ENCODE assay signal across 17 cellular contexts in genomic region chr4:2285665-2286381, GRCh38. TPM values are rescaled to one million over a fixed set of nuclear protein-coding genes. Genes with fewer than 3 reads are reported as not detected.
DNase-seq lines count a peak whose midpoint lies in the region; ATAC-seq, FAIRE-seq and TF ChIP-seq lines count a peak whose summit lies in the region.
"Had no signal": no experiment of that assay in that cellular context is flagged by ENCODE, and none has a peak within 500 bp of the region (broad histone marks: within the 10 kb centered on the region; RNA-seq: fewer than 3 reads in every experiment).

No MANE protein-coding gene starts in this region.

- H4K20me1 ChIP-seq in HepG2 (ENCODE audit: insufficient read depth, low read length) = no peaks in the 10 kb centered on the region

- H3K4me1 ChIP-seq in right lobe of liver = no peaks in the 10 kb centered on the region
- H3K4me1 ChIP-seq in HepG2 (ENCODE audit: insufficient read depth, low read length) = no peaks in the 10 kb centered on the region
- H3K4me1 ChIP-seq in aorta (ENCODE audit: control insufficient read depth in 1 of 2, insufficient read depth in 2 of 2, low read length in 2 of 2) = no peaks in the 10 kb centered on the region
- H3K4me1 ChIP-seq: breast epithelium had no signal

- CTCF ChIA-PET in HepG2 (lab: Yijun Ruan, JAX; ENCODE audit: low intra/inter-chr PET ratio, low total read pairs) = no interaction called here

- DNase-seq in right lobe of liver (peak; percentile 16 to 44 (median 41)), HepG2 (ENCODE audit: low spot score) (no peak), myocyte (ENCODE audit: low read depth) (peak; percentile 45), aorta (peak; percentile 47 to 72), DMS53 treated with DMSO at 0.1 percent for 48 hours (lab: John Stamatoyannopoulos, UW; ENCODE audit: unreplicated experiment) (no peak), DMS 273 treated with DMSO at 0.1 percent for 48 hours (lab: John Stamatoyannopoulos, UW) (no peak)
- no peak for DNase-seq in central memory CD8-positive, alpha-beta T cell (ENCODE audit: low spot score in 2 of 2)
- DNase-seq: activated CD4-positive, alpha-beta T cell treated with anti-CD3 and anti-CD28 coated beads, Interleukin-2, amount 50 U/mL, for 1 hour; AML-193; DMS79; NK-92 treated with Interleukin-12 subunit alpha and Interleukin-12 subunit beta, amount 100 ng/mL, for 24 hours; SIG-M5; stimulated activated naive B cell treated with anti-CD40 and anti-IgM and Interleukin-4, amounts not matched to agents 10 μg/mL and 1 μg/mL and 100 μg/mL, for 72 hours had no signal

- no peak for TF ChIP-seq CTCF in right lobe of liver (IDR thresholded peaks at IDR 0.05)
- no peak for TF ChIP-seq CTCF in HepG2 (CRISPR knock-in tag; IDR thresholded peaks at IDR 0.05)

- no peak overlapping the region for H3K4me2 ChIP-seq in HepG2 (ENCODE audit: low read depth, low read length)

- in situ Hi-C loops in HepG2 (cut with HindIII; ENCODE audit: extremely low pct_ligation_motif_present, low pct_unique_long_range_greater_than_20kb) = no loop called here

- no peaks in the 10 kb centered on the region for H3K36me3 ChIP-seq in right lobe of liver
- no peaks in the 10 kb centered on the region for H3K36me3 ChIP-seq in HepG2 (replicated peaks in 1 of 2; ENCODE audit: control insufficient read depth in 1 of 2, insufficient read depth in 2 of 2, low read length in 2 of 2)
- no peaks in the 10 kb centered on the region for H3K36me3 ChIP-seq in aorta (ENCODE audit: control insufficient read depth in 1 of 2, insufficient read depth in 2 of 2, low read length in 1 of 2)
- H3K36me3 ChIP-seq: breast epithelium had no signal

- FAIRE-seq in HepG2 (lab: Jason Lieb, UNC) = no peak
- FAIRE-seq: urothelium cell line had no signal

- H3K36me3 Mint-ChIP-seq in central memory CD8-positive, alpha-beta T cell (ENCODE audit: insufficient read depth) = peaks cover 31% of the 10 kb centered on the region
- H3K36me3 Mint-ChIP-seq: stimulated activated naive B cell treated with anti-CD40 and anti-IgM and Interleukin-4, amounts not matched to agents 10 μg/mL and 1 μg/mL and 100 μg/mL, for 72 hours had no signal

- no peaks in the 10 kb centered on the region for H3K79me2 ChIP-seq in HepG2 (ENCODE audit: insufficient read depth, low read length)

- H3K9me3 ChIP-seq in right lobe of liver (no peaks in the 10 kb centered on the region), HepG2 (ENCODE audit: low read length) (no peaks in the 10 kb centered on the region), aorta (ENCODE audit: control insufficient read depth, low read length) (no peaks in the 10 kb centered on the region)
- H3K9me3 ChIP-seq: breast epithelium had no signal

- TF ChIP-seq RAD21 in HepG2 (CRISPR knock-in tag; IDR thresholded peaks at IDR 0.05) = no peak

- no peaks in the 10 kb centered on the region for H3K27me3 Mint-ChIP-seq in central memory CD8-positive, alpha-beta T cell

- no peak overlapping the region for H3K4me3 Mint-ChIP-seq in central memory CD8-positive, alpha-beta T cell
- H3K4me3 Mint-ChIP-seq: stimulated activated naive B cell treated with anti-CD40 and anti-IgM and Interleukin-4, amounts not matched to agents 10 μg/mL and 1 μg/mL and 100 μg/mL, for 72 hours had no signal

- no peak overlapping the region for H2AFZ ChIP-seq in HepG2 (ENCODE audit: low read length)

- H3K9ac ChIP-seq in HepG2 (ENCODE audit: insufficient read depth, low read depth, low read length) = no peak overlapping the region

- H3K27ac Mint-ChIP-seq in central memory CD8-positive, alpha-beta T cell (ENCODE audit: low read depth) = peak overlapping the region; percentile 99
- H3K27ac Mint-ChIP-seq: stimulated activated naive B cell treated with anti-CD40 and anti-IgM and Interleukin-4, amounts not matched to agents 10 μg/mL and 1 μg/mL and 100 μg/mL, for 72 hours had no signal

- TF ChIP-seq POLR2A in right lobe of liver (IDR thresholded peaks at IDR 0.05) (no peak), HepG2 (IDR thresholded peaks at IDR 0.05; ENCODE audit: insufficient read depth in 1 of 2, low read depth in 2 of 2, low read length in 2 of 2) (no peak)

- intact Hi-C loops in right lobe of liver (cut with DNase I) (no loop called here), HepG2 (cut with micrococcal nuclease; ENCODE audit: unreplicated experiment) (no loop called here), aorta (cut with DNase I) (no loop called here)

- POLR2A ChIA-PET in HepG2 (lab: Yijun Ruan, JAX) = no interaction called here

- TF ChIP-seq EP300 in HepG2 (IDR thresholded peaks at IDR 0.05; ENCODE audit: low read depth in 2 of 2, low read length in 2 of 2) = no peak
- TF ChIP-seq EP300 in HepG2 (CRISPR knock-in tag; IDR thresholded peaks at IDR 0.05; ENCODE audit: borderline replicate concordance) = no peak

- H3K27me3 ChIP-seq in right lobe of liver = no peaks in the 10 kb centered on the region
- peaks cover 4 to 39% of the 10 kb centered on the region in 2 experiments; a peak in 4 of 5 replicates for H3K27me3 ChIP-seq in HepG2 (ENCODE audit: control insufficient read depth in 1 of 2, insufficient read depth in 2 of 2, low read length in 2 of 2)
- H3K27me3 ChIP-seq in aorta (ENCODE audit: control insufficient read depth in 1 of 2, insufficient read depth in 2 of 2, low read length in 1 of 2) = no peaks in the 10 kb centered on the region
- H3K27me3 ChIP-seq: breast epithelium had no signal

- no TSS peak for BruUV-seq in HepG2 (replicated peaks; lab: Mats Ljungman, UMichigan)

- H3K9me3 Mint-ChIP-seq in central memory CD8-positive, alpha-beta T cell = no peaks in the 10 kb centered on the region

- ATAC-seq in right lobe of liver (no peak), HepG2 (no peak), aorta (ENCODE audit: low FRiP score) (no peak), GM18907 (IDR thresholded peaks at IDR 0.05; ENCODE audit: unreplicated experiment) (no peak)
- ATAC-seq in central memory CD8-positive, alpha-beta T cell (replicated peaks; ENCODE audit: extremely low read depth, poor library complexity, severe bottlenecking) = no peak
- ATAC-seq: stimulated activated naive B cell treated with anti-CD40 and anti-IgM and Interleukin-4, amounts not matched to agents 10 μg/mL and 1 μg/mL and 100 μg/mL, for 72 hours had no signal

- H3K4me3 ChIP-seq in right lobe of liver (no peak overlapping the region), HepG2 (replicated peaks in 1 of 3; ENCODE audit: insufficient read depth in 1 of 3, low read depth in 2 of 3, low read length in 3 of 3) (no peak overlapping the region), aorta (ENCODE audit: low read length in 2 of 2) (no peak overlapping the region)
- H3K4me3 ChIP-seq: breast epithelium, skin epidermis had no signal

- H3K27ac ChIP-seq in right lobe of liver = no peak overlapping the region
- no peak overlapping the region for H3K27ac ChIP-seq in HepG2 (ENCODE audit: extremely low read length, insufficient read depth, low read length)
- H3K27ac ChIP-seq in aorta (ENCODE audit: low read depth in 1 of 2, low read length in 2 of 2) = no peak overlapping the region
- H3K27ac ChIP-seq: breast epithelium had no signal

- 62% methylated on average over 6 of the region's 26 CpGs for WGBS in right lobe of liver (ENCODE audit: insufficient coverage, low coverage, low lambda C conversion rate, missing lambda C conversion rate)
- 21% methylated on average over 14 of the region's 26 CpGs for WGBS in HepG2 (ENCODE audit: low lambda C conversion rate)
- 84 to 85% methylated on average over 26 of the region's 26 CpGs for WGBS in aorta, 2 donors

- peaks cover 33% of the 10 kb centered on the region for H3K4me1 Mint-ChIP-seq in central memory CD8-positive, alpha-beta T cell

RNA-seq across cellular contexts. Expression of gene MXD4, which starts 23.9 kb away (rescaled TPM):
- total RNA-seq in right lobe of liver (10 to 100 TPM; 17.8 to 23.0 (median 19.7) TPM), HepG2 (2016; rRNA removed; fragmentation: Illumina TruSeq; extraction: Trizol) (19.6 and 31.3 TPM in 2 replicates), myocyte (39.3 and 56.4 TPM in 2 replicates), aorta (10 to 100 TPM; 45.7 to 75.4 TPM)
- 36.9 and 47.9 TPM in 2 replicates for total RNA-seq in HepG2 (2016; cell fraction: cytosol; rRNA removed; fragmentation: Illumina TruSeq; extraction: Trizol; ENCODE audit: low read depth)
- 17.4 and 29.0 TPM in 2 replicates for total RNA-seq in HepG2 (2016; cell fraction: insoluble cytoplasmic fraction; rRNA removed; fragmentation: Illumina TruSeq; extraction: Trizol)
- total RNA-seq in HepG2 (2016; cell fraction: membrane; rRNA removed; fragmentation: Illumina TruSeq; extraction: Trizol) = 44.7 and 51.6 TPM in 2 replicates
- 17.8 and 19.3 TPM in 2 replicates for total RNA-seq in HepG2 (2016; cell fraction: nucleus; rRNA removed; fragmentation: Illumina TruSeq; extraction: Trizol)
- polyA plus RNA-seq in HepG2 (2011; rRNA removed) (29.0 and 35.5 TPM in 2 replicates), aorta (10 to 100 TPM; 36.9 to 75.1 TPM)
- polyA plus RNA-seq in HepG2 (2011; cell fraction: cytosol; rRNA removed) = 18.8 and 32.8 TPM in 2 replicates
- 55.8 and 75.6 TPM in 2 replicates for polyA plus RNA-seq in HepG2 (2011; cell fraction: nucleus; rRNA removed)
- polyA plus RNA-seq in HepG2 (2012) = 13.3 and 19.0 TPM in 2 replicates
- polyA plus RNA-seq in HepG2 (2016; cell fraction: cytosol; fragmentation: Illumina TruSeq; extraction: Trizol; ENCODE audit: low read depth) = 75.4 and 78.8 TPM in 2 replicates
- 24.7 and 25.4 TPM in 2 replicates for polyA plus RNA-seq in HepG2 (2016; cell fraction: insoluble cytoplasmic fraction; fragmentation: Illumina TruSeq; extraction: Trizol; ENCODE audit: low read depth)
- 58.0 and 61.9 TPM in 2 replicates for polyA plus RNA-seq in HepG2 (2016; cell fraction: membrane; fragmentation: Illumina TruSeq; extraction: Trizol; ENCODE audit: low read depth)
- polyA plus RNA-seq in HepG2 (2016; cell fraction: nucleus; fragmentation: Illumina TruSeq; extraction: Trizol; ENCODE audit: insufficient read depth, low read depth) = 40.4 and 42.9 TPM in 2 replicates
- polyA minus RNA-seq in HepG2 (2011; rRNA and poly(A)+ RNA removed; ENCODE audit: low replicate concordance) = 56.0 and 71.8 TPM in 2 replicates
- 16.4 and 18.3 TPM in 2 replicates for polyA minus RNA-seq in HepG2 (2011; cell fraction: cytosol; rRNA and poly(A)+ RNA removed)
- 38.0 and 41.2 TPM in 2 replicates for polyA minus RNA-seq in HepG2 (2011; cell fraction: nucleus; rRNA and poly(A)+ RNA removed)
- 62.3 TPM for polyA plus RNA-seq in myocyte (2012)

RNA-seq across cellular contexts. Expression of gene HAUS3, which starts 43.9 kb away (rescaled TPM):
- 1 to 10 TPM; 3.5 to 5.1 (median 4.6) TPM for total RNA-seq in right lobe of liver
- 12.6 and 16.3 TPM in 2 replicates for total RNA-seq in HepG2 (2016; rRNA removed; fragmentation: Illumina TruSeq; extraction: Trizol)
- total RNA-seq in HepG2 (2016; cell fraction: cytosol; rRNA removed; fragmentation: Illumina TruSeq; extraction: Trizol; ENCODE audit: low read depth) = 0.71 TPM in 2 replicates
- 12.9 and 15.5 TPM in 2 replicates for total RNA-seq in HepG2 (2016; cell fraction: insoluble cytoplasmic fraction; rRNA removed; fragmentation: Illumina TruSeq; extraction: Trizol)
- 3.8 and 4.0 TPM in 2 replicates for total RNA-seq in HepG2 (2016; cell fraction: membrane; rRNA removed; fragmentation: Illumina TruSeq; extraction: Trizol)
- total RNA-seq in HepG2 (2016; cell fraction: nucleus; rRNA removed; fragmentation: Illumina TruSeq; extraction: Trizol) = 10.8 and 13.7 TPM in 2 replicates
- 3.3 and 3.9 TPM in 2 replicates for polyA plus RNA-seq in HepG2 (2011; rRNA removed)
- 1.8 and 1.9 TPM in 2 replicates for polyA plus RNA-seq in HepG2 (2011; cell fraction: cytosol; rRNA removed)
- 4.8 and 5.1 TPM in 2 replicates for polyA plus RNA-seq in HepG2 (2011; cell fraction: nucleus; rRNA removed)
- 5.4 and 6.4 TPM in 2 replicates for polyA plus RNA-seq in HepG2 (2012)
- polyA plus RNA-seq in HepG2 (2016; cell fraction: cytosol; fragmentation: Illumina TruSeq; extraction: Trizol; ENCODE audit: low read depth) = 0.45 and 0.70 TPM in 2 replicates
- polyA plus RNA-seq in HepG2 (2016; cell fraction: insoluble cytoplasmic fraction; fragmentation: Illumina TruSeq; extraction: Trizol; ENCODE audit: low read depth) = 12.2 and 12.5 TPM in 2 replicates
- polyA plus RNA-seq in HepG2 (2016; cell fraction: membrane; fragmentation: Illumina TruSeq; extraction: Trizol; ENCODE audit: low read depth) = 1.8 TPM in 2 replicates
- 26.7 and 27.4 TPM in 2 replicates for polyA plus RNA-seq in HepG2 (2016; cell fraction: nucleus; fragmentation: Illumina TruSeq; extraction: Trizol; ENCODE audit: insufficient read depth, low read depth)
- polyA minus RNA-seq in HepG2 (2011; rRNA and poly(A)+ RNA removed; ENCODE audit: low replicate concordance) = 1.8 and 2.1 TPM in 2 replicates
- polyA minus RNA-seq in HepG2 (2011; cell fraction: cytosol; rRNA and poly(A)+ RNA removed) = 2.2 and 3.3 TPM in 2 replicates
- 5.8 and 6.0 TPM in 2 replicates for polyA minus RNA-seq in HepG2 (2011; cell fraction: nucleus; rRNA and poly(A)+ RNA removed)
- total RNA-seq in myocyte = 12.5 and 13.1 TPM in 2 replicates
- polyA plus RNA-seq in myocyte (2012) = 4.2 TPM
- 10 to 100 TPM; 11.1 to 16.2 TPM for total RNA-seq in aorta
- 1 to 10 TPM; 3.8 to 9.2 TPM for polyA plus RNA-seq in aorta

RNA-seq across cellular contexts. Expression of gene POLN, which starts 43.9 kb away (rescaled TPM):
- 1 to 10 TPM in 4 of 6 experiments, under 1 TPM in 2; 0.87 to 2.5 (median 1.4) TPM for total RNA-seq in right lobe of liver
- 0.60 and 0.93 TPM in 2 replicates for total RNA-seq in HepG2 (2016; rRNA removed; fragmentation: Illumina TruSeq; extraction: Trizol)
- 2.3 and 2.5 TPM in 2 replicates for total RNA-seq in HepG2 (2016; cell fraction: cytosol; rRNA removed; fragmentation: Illumina TruSeq; extraction: Trizol; ENCODE audit: low read depth)
- total RNA-seq in HepG2 (2016; cell fraction: insoluble cytoplasmic fraction; rRNA removed; fragmentation: Illumina TruSeq; extraction: Trizol) = 0.68 and 1.1 TPM in 2 replicates
- 1.6 and 1.9 TPM in 2 replicates for total RNA-seq in HepG2 (2016; cell fraction: membrane; rRNA removed; fragmentation: Illumina TruSeq; extraction: Trizol)
- 1.1 and 1.5 TPM in 2 replicates for total RNA-seq in HepG2 (2016; cell fraction: nucleus; rRNA removed; fragmentation: Illumina TruSeq; extraction: Trizol)
- 1.2 and 1.5 TPM in 2 replicates for polyA plus RNA-seq in HepG2 (2011; rRNA removed)
- 0.81 and 3.7 TPM in 2 replicates for polyA plus RNA-seq in HepG2 (2011; cell fraction: cytosol; rRNA removed)
- 2.7 and 3.7 TPM in 2 replicates for polyA plus RNA-seq in HepG2 (2011; cell fraction: nucleus; rRNA removed)
- 0.39 and 0.48 TPM in 2 replicates for polyA plus RNA-seq in HepG2 (2012)
- polyA plus RNA-seq in HepG2 (2016; cell fraction: cytosol; fragmentation: Illumina TruSeq; extraction: Trizol; ENCODE audit: low read depth) = 1.0 and 1.4 TPM in 2 replicates
- polyA plus RNA-seq in HepG2 (2016; cell fraction: insoluble cytoplasmic fraction; fragmentation: Illumina TruSeq; extraction: Trizol; ENCODE audit: low read depth) = 0.57 and 1.2 TPM in 2 replicates
- polyA plus RNA-seq in HepG2 (2016; cell fraction: membrane; fragmentation: Illumina TruSeq; extraction: Trizol; ENCODE audit: low read depth) = 0.90 and 1.4 TPM in 2 replicates
- polyA plus RNA-seq in HepG2 (2016; cell fraction: nucleus; fragmentation: Illumina TruSeq; extraction: Trizol; ENCODE audit: insufficient read depth, low read depth) = 0.88 and 2.2 TPM in 2 replicates
- 0.44 and 0.96 TPM in 2 replicates for polyA minus RNA-seq in HepG2 (2011; rRNA and poly(A)+ RNA removed; ENCODE audit: low replicate concordance)
- 1.2 and 1.3 TPM in 2 replicates for polyA minus RNA-seq in HepG2 (2011; cell fraction: cytosol; rRNA and poly(A)+ RNA removed)
- polyA minus RNA-seq in HepG2 (2011; cell fraction: nucleus; rRNA and poly(A)+ RNA removed) = 0.75 and 1.2 TPM in 2 replicates
- total RNA-seq in myocyte = 5.5 and 7.8 TPM in 2 replicates
- 4.1 TPM for polyA plus RNA-seq in myocyte (2012)
- total RNA-seq in aorta = 1 to 10 TPM; 3.2 to 6.6 TPM
- 1 to 10 TPM in 1 of 2 donors, not detected in 1; 7.0 TPM for polyA plus RNA-seq in aorta

Comparison
In these comparisons a context has a peak if more than half of its experiments do, and no peak if none do; other contexts are left out.
1. DNase-seq: peak in right lobe of liver (3 of 3), myocyte (single experiment) and aorta (2 of 2); none in HepG2 (single experiment), central memory CD8-positive, alpha-beta T cell (0 of 2), DMS53 treated with DMSO at 0.1 percent for 48 hours (single experiment) and DMS 273 treated with DMSO at 0.1 percent for 48 hours (single experiment).